ENCODE assay signal across 12 cellular contexts in genomic region chr10:97882142-97883091, GRCh38. TPM values are rescaled to one million over a fixed set of nuclear protein-coding genes. Genes with fewer than 3 reads are reported as not detected.
DNase-seq lines count a peak whose midpoint lies in the region; ATAC-seq, FAIRE-seq and TF ChIP-seq lines count a peak whose summit lies in the region.
"Had no signal": no experiment of that assay in that cellular context is flagged by ENCODE, and none has a peak within 500 bp of the region (broad histone marks: within the 10 kb centered on the region; RNA-seq: fewer than 3 reads in every experiment).

No MANE protein-coding gene starts in this region.

- H4K20me1 ChIP-seq in keratinocyte (ENCODE audit: control insufficient read depth, extremely low read depth, insufficient read depth, low read length), result no peaks in the 10 kb centered on the region

- peak; percentile 74 for FAIRE-seq in keratinocyte (lab: Jason Lieb, UNC)

- H3K4me2 ChIP-seq in keratinocyte (ENCODE audit: control insufficient read depth, extremely low read depth, insufficient read depth, low read depth, low read length), result peak overlapping the region; percentile 17

- no peaks in the 10 kb centered on the region for H3K36me3 ChIP-seq in adipocyte (ENCODE audit: control insufficient read depth, insufficient read depth, low read length, severe bottlenecking)
- H3K36me3 ChIP-seq in keratinocyte (ENCODE audit: control insufficient read depth in 2 of 2, extremely low read depth in 1 of 2, insufficient read depth in 2 of 2, low read length in 2 of 2), result no peaks in the 10 kb centered on the region
- H3K36me3 ChIP-seq in upper lobe of right lung, result no peaks in the 10 kb centered on the region
- H3K36me3 ChIP-seq: neutrophil had no signal

- DNase-seq in right cardiac atrium (no peak), cardiac septum (ENCODE audit: low spot score) (no peak), adipocyte (ENCODE audit: low read depth) (peak; percentile 72), keratinocyte (ENCODE audit: low read depth, low spot score) (peak; percentile 92), upper lobe of right lung (no peak), mesenteric fat pad (ENCODE audit: low spot score) (no peak)
- DNase-seq: activated CD4-positive, alpha-beta T cell treated with anti-CD3 and anti-CD28 coated beads, Interleukin-2, amount 50 U/mL, for 4 hours; COR-L47; NCI-H446 treated with DMSO at 0.1 percent for 48 hours had no signal

- 80% methylated on average over 11 of the region's 11 CpGs for WGBS in right cardiac atrium

- TF ChIP-seq CTCF in keratinocyte (optimal IDR thresholded peaks at IDR 0.05 in 1 of 3, IDR thresholded peaks at IDR 0.05 in 1 of 3, conservative IDR thresholded peaks at IDR 0.05 in 1 of 3; ENCODE audit: extremely low read depth in 1 of 3, insufficient read depth in 2 of 3, low read length in 3 of 3) (no peak), upper lobe of right lung (IDR thresholded peaks at IDR 0.05) (no peak)

- H3K9ac ChIP-seq in adipocyte (ENCODE audit: low read length) (no peak overlapping the region), keratinocyte (ENCODE audit: control insufficient read depth, extremely low read depth, insufficient read depth, low read length) (peak overlapping the region; percentile 52)

- intact Hi-C loops in right cardiac atrium (cut with DNase I), result no loop called here
- intact Hi-C loops in cardiac septum (cut with DNase I), result no loop called here
- intact Hi-C loops in upper lobe of right lung (cut with DNase I), result no loop called here

- dilution Hi-C loops in keratinocyte (cut with MboI; ENCODE audit: extremely low pct_ligation_motif_present, low sequenced_read_pairs), result no loop called here

- no peaks in the 10 kb centered on the region for H3K79me2 ChIP-seq in keratinocyte (ENCODE audit: control insufficient read depth, insufficient read depth, low read length)

- H2AFZ ChIP-seq in keratinocyte (ENCODE audit: control insufficient read depth, low read length), result no peak overlapping the region

- no peak overlapping the region for H3K4me3 ChIP-seq in right cardiac atrium (ENCODE audit: low read length)
- no peak overlapping the region for H3K4me3 ChIP-seq in adipocyte (ENCODE audit: low read length)
- no peak overlapping the region for H3K4me3 ChIP-seq in keratinocyte (ENCODE audit: control insufficient read depth in 2 of 3, extremely low read depth in 1 of 3, insufficient read depth in 2 of 3, low read depth in 1 of 3, low read length in 3 of 3)
- no peak overlapping the region for H3K4me3 ChIP-seq in upper lobe of right lung

- no peaks in the 10 kb centered on the region for H3K9me1 ChIP-seq in keratinocyte (ENCODE audit: control insufficient read depth, extremely low read depth, insufficient read depth, low read length)

- H3K9me3 ChIP-seq in right cardiac atrium (ENCODE audit: control insufficient read depth, low read length), result no peaks in the 10 kb centered on the region
- H3K9me3 ChIP-seq in adipocyte (ENCODE audit: control insufficient read depth, low read length), result no peaks in the 10 kb centered on the region
- H3K9me3 ChIP-seq in keratinocyte (ENCODE audit: control insufficient read depth, low read depth, low read length), result no peaks in the 10 kb centered on the region
- H3K9me3 ChIP-seq in upper lobe of right lung, result no peaks in the 10 kb centered on the region
- H3K9me3 ChIP-seq: neutrophil had no signal

- peak; percentile 30 to 74 for ATAC-seq in right cardiac atrium
- ATAC-seq in upper lobe of right lung, result peak; percentile 58
- ATAC-seq in HG02571 (IDR thresholded peaks at IDR 0.05; ENCODE audit: unreplicated experiment), result no peak
- ATAC-seq in GM18517 (IDR thresholded peaks at IDR 0.05; ENCODE audit: unreplicated experiment), result no peak

- H3K4me1 ChIP-seq in right cardiac atrium (ENCODE audit: control insufficient read depth, insufficient read depth, low read length) (no peaks in the 10 kb centered on the region), adipocyte (ENCODE audit: control insufficient read depth, insufficient read depth, low read length) (peaks cover 11% of the 10 kb centered on the region), keratinocyte (ENCODE audit: control insufficient read depth, extremely low read depth, insufficient read depth, low read length) (peaks cover 12% of the 10 kb centered on the region), upper lobe of right lung (no peaks in the 10 kb centered on the region)

- no peak overlapping the region for H3K27ac ChIP-seq in right cardiac atrium (ENCODE audit: low read length)
- peak overlapping the region; percentile 33 for H3K27ac ChIP-seq in keratinocyte (ENCODE audit: control insufficient read depth, insufficient read depth, low read length)
- no peak overlapping the region for H3K27ac ChIP-seq in upper lobe of right lung
- H3K27ac ChIP-seq: neutrophil had no signal

- H3K27me3 ChIP-seq in right cardiac atrium (ENCODE audit: control insufficient read depth, insufficient read depth) (no peaks in the 10 kb centered on the region), adipocyte (replicated peaks; ENCODE audit: control insufficient read depth, insufficient read depth, low read length) (no peaks in the 10 kb centered on the region), keratinocyte (ENCODE audit: control insufficient read depth, extremely low read depth, insufficient read depth, low read length) (no peaks in the 10 kb centered on the region), upper lobe of right lung (no peaks in the 10 kb centered on the region)

RNA-seq across cellular contexts. Expression of gene GOLGA7B, which starts 32.8 kb away (rescaled TPM):
- 10 to 100 TPM in 1 of 4 donors, 1 to 10 TPM in 3; 4.1 to 11.7 (median 7.0) TPM for total RNA-seq in right cardiac atrium
- polyA plus RNA-seq in right cardiac atrium, result 5.3 TPM
- total RNA-seq in cardiac septum, result 0.54 TPM
- 3.6 to 6.8 TPM (median 4.9 TPM) in 3 replicates for polyA plus RNA-seq in keratinocyte
- polyA plus RNA-seq in keratinocyte (2011; ENCODE audit: low read depth), result 0.94 TPM
- polyA plus RNA-seq in keratinocyte (2011; cell fraction: cytosol; rRNA removed), result 5.6 and 6.1 TPM in 2 replicates
- 8.6 and 9.1 TPM in 2 replicates for polyA plus RNA-seq in keratinocyte (2011; cell fraction: nucleus; rRNA removed)
- polyA plus RNA-seq in keratinocyte (2012; ENCODE audit: low replicate concordance), result 3.3 and 4.7 TPM in 2 replicates
- 8.8 to 18.1 TPM (median 16.5 TPM) in 3 replicates for polyA minus RNA-seq in keratinocyte
- 3.8 TPM for polyA minus RNA-seq in keratinocyte (2011; cell fraction: cytosol; rRNA and poly(A)+ RNA removed)
- polyA minus RNA-seq in keratinocyte (2011; cell fraction: nucleus; rRNA and poly(A)+ RNA removed), result 1.4 and 2.2 TPM in 2 replicates
- 0.98 TPM for total RNA-seq in upper lobe of right lung
- total RNA-seq in mesenteric fat pad, result 0.32 TPM

Comparison
In these comparisons a context has a peak if more than half of its experiments do, and no peak if none do; other contexts are left out.
1. ATAC-seq: peak in right cardiac atrium (2 of 2) and upper lobe of right lung (single experiment); none in HG02571 (single experiment) and GM18517 (single experiment).
2. DNase-seq: peak in adipocyte (single experiment) and keratinocyte (single experiment); none in right cardiac atrium (0 of 3), cardiac septum (single experiment), upper lobe of right lung (single experiment) and mesenteric fat pad (single experiment).